35 cellular contexts compared by ENCODE assay signal in the genomic region with DNA sequence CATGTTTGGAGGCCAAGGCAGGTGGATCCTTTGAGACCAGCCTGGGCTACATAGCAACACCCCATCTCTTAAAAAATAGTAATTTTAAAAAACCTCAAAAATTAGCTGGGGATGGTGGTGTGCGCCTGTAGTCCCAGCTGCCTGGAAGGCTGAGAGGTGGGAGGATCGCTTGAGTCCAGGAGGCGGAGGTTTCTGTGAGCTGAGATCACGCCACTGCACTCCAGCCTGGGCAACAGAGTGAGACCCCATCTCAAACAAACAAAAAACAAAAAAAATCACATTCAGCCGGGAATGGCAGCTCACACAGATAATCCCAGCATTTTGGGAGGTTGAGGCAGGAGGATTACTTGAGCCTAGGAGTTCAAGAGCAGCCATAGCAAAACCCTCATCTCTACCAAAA.
"Had no signal": no experiment of that assay in that cellular context is flagged by ENCODE, and none has a peak within 500 bp of the region (broad histone marks: within the 10 kb centered on the region; RNA-seq: fewer than 3 reads in every experiment).

No MANE protein-coding gene starts in this region.

- H3K9me3 ChIP-seq: MG63 had no signal

- H3K27me3 ChIP-seq: MG63 had no signal

- DNase-seq: Karpas-422, Kasumi-1, MG63, MM.1S, MV-4-11, NCI-H1048, NCI-H1092, NCI-H1092 treated with DMSO at 0.1 percent for 48 hours, NCI-H1105, NCI-H1105 treated with DMSO at 0.1 percent for 48 hours, NCI-H1417, NCI-H1417 treated with DMSO at 0.1 percent for 48 hours, NCI-H1436, NCI-H1436 treated with DMSO at 0.1 percent for 48 hours, NCI-H146, NCI-H1694, NCI-H1694 treated with DMSO at 0.1 percent for 48 hours, NCI-H187, NCI-H187 treated with DMSO at 0.1 percent for 48 hours, NCI-H1930, NCI-H2029, NCI-H2029 treated with DMSO at 0.1 percent for 48 hours, NCI-H2081, NCI-H2081 treated with DMSO at 0.1 percent for 48 hours, NCI-H2107, NCI-H2171, NCI-H2171 treated with DMSO at 0.1 percent for 48 hours, NCI-H2227 treated with DMSO at 0.1 percent for 48 hours, NCI-H226, NCI-H345, NCI-H446, NCI-H446 treated with DMSO at 0.1 percent for 48 hours, NCI-H510A, NCI-H510A treated with DMSO at 0.1 percent for 48 hours, NCI-H524 had no signal

- H3K4me3 ChIP-seq: MG63 had no signal
